10 cellular contexts compared by ENCODE assay signal in the genomic region with DNA sequence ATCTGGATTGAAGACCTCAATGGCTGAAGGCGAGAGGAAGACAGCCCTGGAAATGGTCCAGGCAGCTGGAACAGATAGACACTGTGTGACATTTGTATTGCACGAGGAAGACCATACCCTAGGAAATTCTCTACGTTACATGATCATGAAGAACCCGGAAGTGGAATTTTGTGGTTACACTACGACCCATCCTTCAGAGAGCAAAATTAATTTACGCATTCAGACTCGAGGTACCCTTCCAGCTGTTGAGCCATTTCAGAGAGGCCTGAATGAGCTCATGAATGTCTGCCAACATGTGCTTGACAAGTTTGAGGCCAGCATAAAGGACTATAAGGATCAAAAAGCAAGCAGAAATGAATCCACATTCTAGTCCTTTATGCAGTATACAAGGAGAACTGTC. TPM values are rescaled to one million over a fixed set of nuclear protein-coding genes. Genes with fewer than 3 reads are reported as not detected.
DNase-seq lines count a peak whose midpoint lies in the region; ATAC-seq, FAIRE-seq and TF ChIP-seq lines count a peak whose summit lies in the region.
"Had no signal": no experiment of that assay in that cellular context is flagged by ENCODE, and none has a peak within 500 bp of the region (broad histone marks: within the 10 kb centered on the region; RNA-seq: fewer than 3 reads in every experiment).

No MANE protein-coding gene starts in this region.

- peaks cover 2% of the 10 kb centered on the region for H3K27me3 Mint-ChIP-seq in nephron progenitor cell (ENCODE audit: low read depth, poor library complexity)

- no peaks in the 10 kb centered on the region for H3K27me3 ChIP-seq in bronchial epithelial cell (ENCODE audit: control insufficient read depth, insufficient read depth, low read length)
- no peaks in the 10 kb centered on the region for H3K27me3 ChIP-seq in tibial artery

- FAIRE-seq in bronchial epithelial cell (lab: Jason Lieb, UNC): no peak

- DNase-seq in GM12864 (ENCODE audit: low read depth): no peak
- DNase-seq in MV-4-11 (lab: John Stamatoyannopoulos, UW): peak; percentile 18
- DNase-seq in bronchial epithelial cell (ENCODE audit: low read depth): no peak
- DNase-seq in nephron progenitor cell: no peak
- DNase-seq in tibial artery: no peak
- no peak for DNase-seq in SIG-M5 (lab: John Stamatoyannopoulos, UW)
- no peak for DNase-seq in cerebellar nuclear complex (lab: John Stamatoyannopoulos, UW)
- DNase-seq: NCI-H226, retina had no signal

- H3K4me3 ChIP-seq in GM12864 (ENCODE audit: low read depth, low read length): peak overlapping the region; percentile 67
- H3K4me3 ChIP-seq in bronchial epithelial cell (ENCODE audit: low read depth, low read length): peak overlapping the region; percentile 63
- H3K4me3 ChIP-seq in tibial artery: no peak overlapping the region

- no peak overlapping the region for H3K27ac ChIP-seq in tibial artery

- H3K36me3 Mint-ChIP-seq in nephron progenitor cell (ENCODE audit: low read depth): peaks cover 53% of the 10 kb centered on the region

- no peaks in the 10 kb centered on the region for H3K9me3 ChIP-seq in tibial artery

- ATAC-seq in HG03460 (IDR thresholded peaks at IDR 0.05; ENCODE audit: unreplicated experiment): no peak

- H3K36me3 ChIP-seq in bronchial epithelial cell (ENCODE audit: control insufficient read depth, insufficient read depth, low read length) (peaks cover 5% of the 10 kb centered on the region), tibial artery (no peaks in the 10 kb centered on the region)

- H3K4me1 ChIP-seq in tibial artery: peaks cover 0 to 34% (median 19%) of the 10 kb centered on the region in 4 donors

- H3K4me1 Mint-ChIP-seq in nephron progenitor cell: peaks cover 48% of the 10 kb centered on the region

- no peaks in the 10 kb centered on the region for H3K9me3 Mint-ChIP-seq in nephron progenitor cell

- no peak overlapping the region for H3K27ac Mint-ChIP-seq in nephron progenitor cell

- TF ChIP-seq CTCF in GM12864 (IDR thresholded peaks at IDR 0.05; ENCODE audit: low read depth, low read length, missing control alignments): no peak
- no peak for TF ChIP-seq CTCF in bronchial epithelial cell (IDR thresholded peaks at IDR 0.05; ENCODE audit: insufficient read depth, low read length, severe bottlenecking)
- no peak for TF ChIP-seq CTCF in nephron progenitor cell (IDR thresholded peaks at IDR 0.05)
- no peak for TF ChIP-seq CTCF in tibial artery (IDR thresholded peaks at IDR 0.05)

- intact Hi-C loops in tibial artery (cut with DNase I; ENCODE audit: low total_unique reads): loop anchor here (5.0 to 10.0 kb wide), 3 partner anchors 198 to 451 kb away; partner anchors contain the start of genes GTF3A and USP12

- peak overlapping the region; percentile 95 for H3K4me3 Mint-ChIP-seq in nephron progenitor cell

RNA-seq across cellular contexts. Expression of gene POLR1D, which starts 1.2 kb away (rescaled TPM):
- total RNA-seq in bronchial epithelial cell: 134 and 140 TPM in 2 replicates

RNA-seq across cellular contexts. Expression of gene LNX2, which starts 2.6 kb away (rescaled TPM):
- 29.1 and 29.2 TPM in 2 replicates for total RNA-seq in bronchial epithelial cell

Comparison
In these comparisons a context has a peak if more than half of its experiments do, and no peak if none do; other contexts are left out.
1. H3K4me3 ChIP-seq: peak in GM12864 (single experiment) and bronchial epithelial cell (single experiment); none in tibial artery (0 of 2).